14 cellular contexts compared by ENCODE assay signal in genomic region chr9:134968011-134968822, GRCh38. TPM values are rescaled to one million over a fixed set of nuclear protein-coding genes. Genes with fewer than 3 reads are reported as not detected.
A peak's percentile ranks its signal among the peaks of the same experiment; 100 is the strongest.
DNase-seq lines count a peak whose midpoint lies in the region; ATAC-seq and TF ChIP-seq lines count a peak whose summit lies in the region.
"Had no signal": no experiment of that assay in that cellular context is flagged by ENCODE, and none has a peak within 500 bp of the region (broad histone marks: within the 10 kb centered on the region; RNA-seq: fewer than 3 reads in every experiment).

No MANE protein-coding gene starts in this region.

- no peak overlapping the region for H3K9ac ChIP-seq in adipocyte (ENCODE audit: low read length)

- peak overlapping the region; percentile 65 for H3K4me3 Mint-ChIP-seq in type B pancreatic cell

- H3K9me3 ChIP-seq in adipocyte (ENCODE audit: control insufficient read depth, low read length) (peaks cover 2% of the 10 kb centered on the region), left lung (no peaks in the 10 kb centered on the region), esophagus squamous epithelium (no peaks in the 10 kb centered on the region)
- H3K9me3 ChIP-seq: upper lobe of left lung had no signal

- WGBS in esophagus squamous epithelium, 2 donors: 48 to 50% methylated on average over 11 of the region's 18 CpGs

- no peak for TF ChIP-seq POLR2A in esophagus squamous epithelium (IDR thresholded peaks at IDR 0.05)

- peaks cover 36% of the 10 kb centered on the region for H3K27me3 Mint-ChIP-seq in type B pancreatic cell

- no peak for ATAC-seq in Right ventricle myocardium superior (ENCODE audit: poor library complexity)
- no peak for ATAC-seq in Right ventricle myocardium inferior
- ATAC-seq in left lung: no peak

- H3K4me3 ChIP-seq in adipocyte (ENCODE audit: low read length): no peak overlapping the region
- H3K4me3 ChIP-seq in left lung: no peak overlapping the region
- H3K4me3 ChIP-seq in esophagus squamous epithelium: no peak overlapping the region
- H3K4me3 ChIP-seq: upper lobe of left lung had no signal

- H3K4me1 ChIP-seq in adipocyte (ENCODE audit: control insufficient read depth, insufficient read depth, low read length) (peaks cover 5% of the 10 kb centered on the region), left lung (no peaks in the 10 kb centered on the region), esophagus squamous epithelium (no peaks in the 10 kb centered on the region)
- H3K4me1 ChIP-seq: upper lobe of left lung had no signal

- H3K27ac ChIP-seq in left lung (no peak overlapping the region), esophagus squamous epithelium (no peak overlapping the region)
- H3K27ac ChIP-seq: upper lobe of left lung had no signal

- no peaks in the 10 kb centered on the region for H3K9me3 Mint-ChIP-seq in type B pancreatic cell

- peaks cover 11% of the 10 kb centered on the region for H3K4me1 Mint-ChIP-seq in type B pancreatic cell (ENCODE audit: unreplicated experiment)

- intact Hi-C loops in Right ventricle myocardium superior (cut with DNase I): no loop called here
- intact Hi-C loops in Right ventricle myocardium inferior (cut with DNase I): no loop called here
- intact Hi-C loops in left lung (cut with DNase I): no loop called here
- intact Hi-C loops in esophagus squamous epithelium (cut with DNase I): no loop called here

- DNase-seq in Right ventricle myocardium superior (peak; percentile 31), Right ventricle myocardium inferior (ENCODE audit: missing footprints) (no peak), adipocyte (ENCODE audit: low read depth) (peak; percentile 25), left lung (peak; percentile 26 to 31), type B pancreatic cell (ENCODE audit: extremely low spot score, unreplicated experiment) (peak; percentile 70), NCI-H748 treated with DMSO at 0.1 percent for 48 hours (lab: John Stamatoyannopoulos, UW) (no peak), GDM1 (lab: John Stamatoyannopoulos, UW) (no peak), esophagus squamous epithelium (lab: John Stamatoyannopoulos, UW) (no peak)
- DNase-seq: activated CD4-positive, alpha-beta T cell treated with anti-CD3 and anti-CD28 coated beads for 1 hour; activated T-cell treated with anti-CD3 and anti-CD28 coated beads, Interleukin-2, amount 50 U/mL, for 48 hours; DMS53; Kasumi-1; SIG-M5 had no signal

- H3K36me3 Mint-ChIP-seq in type B pancreatic cell: no peaks in the 10 kb centered on the region

- H3K36me3 ChIP-seq in adipocyte (ENCODE audit: control insufficient read depth, insufficient read depth, low read length, severe bottlenecking): no peaks in the 10 kb centered on the region
- no peaks in the 10 kb centered on the region for H3K36me3 ChIP-seq in left lung
- H3K36me3 ChIP-seq in esophagus squamous epithelium: no peaks in the 10 kb centered on the region
- H3K36me3 ChIP-seq: upper lobe of left lung had no signal

- peak overlapping the region; percentile 46 for H3K27ac Mint-ChIP-seq in type B pancreatic cell

- no peak for TF ChIP-seq CTCF in left lung (IDR thresholded peaks at IDR 0.05)
- TF ChIP-seq CTCF in type B pancreatic cell (conservative IDR thresholded peaks at IDR 0.05): no peak
- TF ChIP-seq CTCF in esophagus squamous epithelium (IDR thresholded peaks at IDR 0.05): no peak

- H3K27me3 ChIP-seq in adipocyte (replicated peaks; ENCODE audit: control insufficient read depth, insufficient read depth, low read length): peaks cover 50% of the 10 kb centered on the region
- H3K27me3 ChIP-seq in left lung: peaks cover 8 to 69% of the 10 kb centered on the region in 2 donors
- H3K27me3 ChIP-seq in esophagus squamous epithelium: peaks cover 0 to 96% (median 0%) of the 10 kb centered on the region in 4 donors
- H3K27me3 ChIP-seq: upper lobe of left lung had no signal

RNA-seq across cellular contexts. Expression of gene FCN1, which starts 50.5 kb away (rescaled TPM):
- total RNA-seq in Right ventricle myocardium superior (4.0 TPM), Right ventricle myocardium inferior (5.7 TPM), left lung (10 to 100 TPM; 28.4 to 72.1 TPM), type B pancreatic cell (ENCODE audit: low replicate concordance) (not detected in 2 replicates), esophagus squamous epithelium (1 to 10 TPM in 1 of 4 donors, under 1 TPM in 2, not detected in 1; 0.22 to 5.7 (median 0.76) TPM)

Comparison
In these comparisons a context has a peak if more than half of its experiments do, and no peak if none do; other contexts are left out.
1. DNase-seq: peak in Right ventricle myocardium superior (single experiment), adipocyte (single experiment), left lung (2 of 2) and type B pancreatic cell (single experiment); none in Right ventricle myocardium inferior (single experiment), NCI-H748 treated with DMSO at 0.1 percent for 48 hours (single experiment), GDM1 (single experiment) and esophagus squamous epithelium (single experiment).